Comparison of ENCODE assay signal across 9 cellular contexts in genomic region chr7:7761340-7761973, GRCh38. TPM values are rescaled to one million over a fixed set of nuclear protein-coding genes. Genes with fewer than 3 reads are reported as not detected.
DNase-seq lines count a peak whose midpoint lies in the region; ATAC-seq, FAIRE-seq and TF ChIP-seq lines count a peak whose summit lies in the region.
"Had no signal": no experiment of that assay in that cellular context is flagged by ENCODE, and none has a peak within 500 bp of the region (broad histone marks: within the 10 kb centered on the region; RNA-seq: fewer than 3 reads in every experiment).

No MANE protein-coding gene starts in this region.

- FAIRE-seq in islet of Langerhans (lab: Jason Lieb, UNC): peak; percentile 94

- no peaks in the 10 kb centered on the region for H3K9me3 ChIP-seq in thyroid gland
- H3K9me3 ChIP-seq: SJCRH30 had no signal

- intact Hi-C loops in CD14-positive monocyte (cut with micrococcal nuclease) (no loop called here), thyroid gland (cut with DNase I) (no loop called here)

- peak; percentile 21 for ATAC-seq in GM19035 (IDR thresholded peaks at IDR 0.05; ENCODE audit: unreplicated experiment)
- ATAC-seq in GM21737 (IDR thresholded peaks at IDR 0.05; ENCODE audit: unreplicated experiment): no peak

- H3K36me3 ChIP-seq in thyroid gland: no peaks in the 10 kb centered on the region
- H3K36me3 ChIP-seq: SJCRH30 had no signal

- peaks cover 13% of the 10 kb centered on the region for H3K4me1 Mint-ChIP-seq in CD14-positive monocyte

- H3K27ac ChIP-seq in thyroid gland: peak overlapping the region in 2 of 3 donors; percentile 2 to 74
- H3K27ac ChIP-seq: SJCRH30 had no signal

- no peak for TF ChIP-seq POLR2A in thyroid gland (IDR thresholded peaks at IDR 0.05)

- DNase-seq in CD14-positive monocyte (ENCODE audit: low spot score) (no peak), NCI-H2171 (lab: John Stamatoyannopoulos, UW) (peak; percentile 20), astrocyte of the cerebellum (ENCODE audit: low read depth) (peak; percentile 29), thyroid gland (no peak), ureter (ENCODE audit: low spot score) (no peak)

- H3K36me3 Mint-ChIP-seq in CD14-positive monocyte: no peaks in the 10 kb centered on the region

- H3K4me3 Mint-ChIP-seq in CD14-positive monocyte: peak overlapping the region; percentile 74 to 96

- no peaks in the 10 kb centered on the region for H3K27me3 Mint-ChIP-seq in CD14-positive monocyte (ENCODE audit: low read depth in 3 of 3)

- in situ Hi-C loops in astrocyte of the cerebellum (cut with HindIII; ENCODE audit: low sequenced_read_pairs): no loop called here

- H3K4me1 ChIP-seq in thyroid gland: peaks cover 16 to 29% of the 10 kb centered on the region in 2 donors

- TF ChIP-seq CTCF in CD14-positive monocyte (IDR thresholded peaks at IDR 0.05): peak; percentile 60
- TF ChIP-seq CTCF in astrocyte of the cerebellum (IDR thresholded peaks at IDR 0.05; ENCODE audit: low read depth, low read length, missing control alignments): peak; percentile 28
- peak in 3 of 6 experiments; percentile 29 to 49 (median 48) for TF ChIP-seq CTCF in thyroid gland (IDR thresholded peaks at IDR 0.05)

- no peaks in the 10 kb centered on the region for H3K9me3 Mint-ChIP-seq in CD14-positive monocyte

- H3K4me3 ChIP-seq in astrocyte of the cerebellum (ENCODE audit: low read depth, low read length) (no peak overlapping the region), thyroid gland (replicated peaks in 1 of 3) (no peak overlapping the region)
- H3K4me3 ChIP-seq: SJCRH30 had no signal

- H3K27me3 ChIP-seq in thyroid gland: no peaks in the 10 kb centered on the region
- H3K27me3 ChIP-seq: SJCRH30 had no signal

- H3K27ac Mint-ChIP-seq in CD14-positive monocyte: peak overlapping the region in 4 of 7 donors; percentile 10 to 76 (median 66)

- 71 to 72% methylated on average over 5 of the region's 5 CpGs for WGBS in thyroid gland, 2 donors

RNA-seq across cellular contexts. Expression of gene RPA3, which starts 43.0 kb away (rescaled TPM):
- polyA plus RNA-seq in CD14-positive monocyte: 10 to 100 TPM; 44.7 to 50.5 TPM
- total RNA-seq in thyroid gland (10 to 100 TPM; 21.9 to 39.1 (median 31.3) TPM), ureter (23.2 TPM)

Comparison
In these comparisons a context has a peak if more than half of its experiments do, and no peak if none do; other contexts are left out.
1. DNase-seq: peak in NCI-H2171 (single experiment) and astrocyte of the cerebellum (single experiment); none in CD14-positive monocyte (single experiment), thyroid gland (0 of 2) and ureter (single experiment).